Comparison of ENCODE assay signal across 16 cellular contexts in genomic region chr10:29288906-29289305, GRCh38. TPM values are rescaled to one million over a fixed set of nuclear protein-coding genes. Genes with fewer than 3 reads are reported as not detected.
"Had no signal": no experiment of that assay in that cellular context is flagged by ENCODE, and none has a peak within 500 bp of the region (broad histone marks: within the 10 kb centered on the region; RNA-seq: fewer than 3 reads in every experiment).

Gene LYZL1, plus strand, starts transcription at chr10:29289070. Its CDS starts 2,798 bp downstream, at chr10:29291868.

RNA-seq across cellular contexts. Expression of gene LYZL1, which starts in this region (rescaled TPM):
- total RNA-seq: activated CD4-positive, alpha-beta memory T cell treated with anti-CD3 and anti-CD28 coated beads, Interleukin-2, amount 10 ng/mL, durations not matched to agents 7 days and 5 days; activated CD4-positive, alpha-beta T cell treated with anti-CD3 and anti-CD28 coated beads for 36 hours; activated CD4-positive, alpha-beta T cell treated with anti-CD3 and anti-CD28 coated beads, Interleukin-2, amount 10 ng/mL, durations not matched to agents 7 days and 5 days; activated CD8-positive, alpha-beta memory T cell treated with anti-CD3 and anti-CD28 coated beads, Interleukin-2, amount 10 ng/mL, durations not matched to agents 7 days and 5 days; activated CD8-positive, alpha-beta T cell treated with anti-CD3 and anti-CD28 coated beads, Interleukin-2, amount 10 ng/mL, durations not matched to agents 7 days and 5 days; activated naive CD8-positive, alpha-beta T cell treated with anti-CD3 and anti-CD28 coated beads, Interleukin-2, amount 10 ng/mL, durations not matched to agents 7 days and 5 days; activated T-helper 2 cell treated with anti-CD3 and anti-CD28 coated beads, Interferon-gamma antibody, Interleukin-2, Interleukin-4, amounts not matched to agents 10 μg/mL and 5 μg/mL and 100 μg/mL, durations not matched to agents 14 hours and 24 hours and 36 hours; ascending aorta; bronchial epithelial cell; cardiac muscle cell; T-cell; T-helper 1 cell treated with Interleukin-12 subunit alpha and Interleukin-12 subunit beta and Interleukin-4 antibody, amounts not matched to agents 30 ng/mL and 1 ng/mL, for 36 hours; T-helper 17 cell; T-helper 2 cell treated with Interferon-gamma antibody and Interleukin-4, amounts not matched to agents 100 ng/mL and 5 ng/mL, for 36 hours; WTC11 had no signal
- polyA plus RNA-seq: adipose tissue had no signal
